ENCODE assay signal across 14 cellular contexts in the genomic region with DNA sequence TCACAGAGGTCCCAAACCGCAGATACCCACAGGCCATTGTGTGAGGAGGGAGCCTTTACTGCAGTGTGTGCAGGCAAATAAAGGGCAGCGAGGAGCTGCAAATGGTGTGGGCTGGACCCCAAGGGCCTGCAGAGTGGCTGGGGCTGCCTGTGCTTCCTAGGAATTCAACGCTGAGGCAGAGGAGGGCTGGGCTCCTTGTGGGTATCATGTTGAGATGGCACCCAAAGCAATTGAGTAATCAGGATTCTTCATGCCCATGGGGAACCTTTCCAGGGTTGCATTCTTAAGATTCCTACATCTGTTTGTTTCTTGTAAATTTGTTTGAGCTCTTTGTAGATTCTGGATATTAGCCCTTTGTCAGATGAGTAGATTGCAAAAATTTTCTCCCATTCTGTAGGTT.
DNase-seq lines count a peak whose midpoint lies in the region; ATAC-seq and TF ChIP-seq lines count a peak whose summit lies in the region.
"Had no signal": no experiment of that assay in that cellular context is flagged by ENCODE, and none has a peak within 500 bp of the region (broad histone marks: within the 10 kb centered on the region; RNA-seq: fewer than 3 reads in every experiment).

No MANE protein-coding gene starts in this region.

- H3K4me1 Mint-ChIP-seq in H9, result peaks cover 14% of the 10 kb centered on the region in 2 experiments
- H3K4me1 Mint-ChIP-seq in WTC11, result peaks cover 22% of the 10 kb centered on the region

- intact Hi-C loops in heart left ventricle (cut with DNase I), result no loop called here

- no peak overlapping the region for H3K9ac ChIP-seq in H9 (ENCODE audit: extremely low read depth, insufficient read length, low read length)

- H2AFZ ChIP-seq in H9 (ENCODE audit: low read length), result peak overlapping the region; percentile 48

- H3K36me3 ChIP-seq in upper lobe of left lung, result no peaks in the 10 kb centered on the region
- H3K36me3 ChIP-seq in heart left ventricle, result no peaks in the 10 kb centered on the region
- H3K36me3 ChIP-seq in Peyer's patch, result no peaks in the 10 kb centered on the region

- H2BK20ac ChIP-seq in H9 (ENCODE audit: low read depth, low read length, poor library complexity, severe bottlenecking), result no peak overlapping the region

- no peak overlapping the region for H2BK5ac ChIP-seq in H9 (ENCODE audit: insufficient read length, low read length)

- no CpG with 5 or more reads among the region's 3 CpGs for WGBS in H9 (ENCODE audit: extremely low coverage, insufficient read length, low lambda C conversion rate)
- WGBS in upper lobe of left lung, 2 donors, result 85 to 95% methylated on average over 2 to 3 of the region's 3 CpGs
- 94 to 100% (median 97%) methylated on average over 3 of the region's 3 CpGs for WGBS in heart left ventricle, 4 donors

- no peaks in the 10 kb centered on the region for H3K27me3 Mint-ChIP-seq in H9 (ENCODE audit: low read depth)
- no peaks in the 10 kb centered on the region for H3K27me3 Mint-ChIP-seq in WTC11 (ENCODE audit: low read depth)

- no peak overlapping the region for H3K14ac ChIP-seq in H9 (ENCODE audit: insufficient read depth, low read length)

- no peak overlapping the region for H4K91ac ChIP-seq in H9 (ENCODE audit: insufficient read length, low read depth, low read length)

- no peak for TF ChIP-seq POLR2A in upper lobe of left lung (IDR thresholded peaks at IDR 0.05)
- TF ChIP-seq POLR2A in heart left ventricle (IDR thresholded peaks at IDR 0.05), result no peak
- TF ChIP-seq POLR2A in Peyer's patch (IDR thresholded peaks at IDR 0.05), result no peak

- H3K4me3 ChIP-seq in upper lobe of left lung (no peak overlapping the region), heart left ventricle (no peak overlapping the region), Peyer's patch (no peak overlapping the region)
- H3K4me3 ChIP-seq: SK-N-MC, smooth muscle cell had no signal

- H3K4me3 Mint-ChIP-seq in H9 (no peak overlapping the region), WTC11 (no peak overlapping the region)

- no peak overlapping the region for H3K4ac ChIP-seq in H9 (ENCODE audit: low read depth, low read length)

- no peak overlapping the region for H3K23ac ChIP-seq in H9 (ENCODE audit: insufficient read length, low read depth, low read length)

- H3K4me2 ChIP-seq in H9 (ENCODE audit: insufficient read depth, insufficient read length, low read length), result no peak overlapping the region
- H3K4me2 ChIP-seq: smooth muscle cell had no signal

- no peak overlapping the region for H4K5ac ChIP-seq in H9 (ENCODE audit: insufficient read length, low read depth, low read length)

- H3K4me1 ChIP-seq in H9 (ENCODE audit: insufficient read depth, low read length), result peaks cover 1% of the 10 kb centered on the region; the same call in 1 of the 2 replicates
- peaks cover 0 to 2% (median 0%) of the 10 kb centered on the region in 4 donors for H3K4me1 ChIP-seq in upper lobe of left lung
- H3K4me1 ChIP-seq in heart left ventricle, result no peaks in the 10 kb centered on the region
- no peaks in the 10 kb centered on the region for H3K4me1 ChIP-seq in Peyer's patch

- H2BK120ac ChIP-seq in H9 (ENCODE audit: low read depth, low read length, poor library complexity, severe bottlenecking), result no peak overlapping the region

- no peak overlapping the region for H3K56ac ChIP-seq in H9 (ENCODE audit: insufficient read length, low read depth, low read length)

- peaks cover 2 to 5% of the 10 kb centered on the region in 2 experiments; a peak in 2 of 5 replicates for H3K9me3 Mint-ChIP-seq in H9
- peaks cover 4% of the 10 kb centered on the region for H3K9me3 Mint-ChIP-seq in WTC11

- H3K36me3 Mint-ChIP-seq in H9 (ENCODE audit: insufficient read depth in 1 of 3, low read depth in 3 of 3), result peaks cover 0 to 4% (median 0%) of the 10 kb centered on the region in 3 experiments; a peak in 2 of 7 replicates
- H3K36me3 Mint-ChIP-seq in WTC11, result peaks cover 2% of the 10 kb centered on the region; the same call in 1 of the 2 replicates

- no peaks in the 10 kb centered on the region for H3K23me2 ChIP-seq in H9 (ENCODE audit: insufficient read length, low read depth, low read length, poor library complexity, severe bottlenecking)

- H3K27ac Mint-ChIP-seq in H9 (no peak overlapping the region), WTC11 (no peak overlapping the region)

- H3K18ac ChIP-seq in H9 (ENCODE audit: insufficient read length, low read depth, low read length), result no peak overlapping the region

- DNase-seq in H9 (no peak), WTC11 (ENCODE audit: low spot score) (no peak), foreskin melanocyte (peak; percentile 80), upper lobe of left lung (peak in 1 of 2 donors; percentile 19), heart left ventricle (no peak), Peyer's patch (no peak), NCI-H1092 treated with DMSO at 0.1 percent for 48 hours (lab: John Stamatoyannopoulos, UW) (no peak)
- DNase-seq in stimulated activated CD4-positive, alpha-beta T cell treated with anti-CD3 and anti-CD28 coated beads, Interleukin-4, amount 100 ng/mL, for 1 hour, result no peak
- DNase-seq: dermis blood vessel endothelial cell, KBM-7, kidney, NCI-H2029 treated with DMSO at 0.1 percent for 48 hours had no signal

- no peak overlapping the region for H3T11ph ChIP-seq in H9 (ENCODE audit: low read length)

- H3K27ac ChIP-seq in H9 (ENCODE audit: insufficient read length, low read depth, low read length) (no peak overlapping the region), upper lobe of left lung (no peak overlapping the region), heart left ventricle (no peak overlapping the region), Peyer's patch (no peak overlapping the region)
- H3K27ac ChIP-seq: SK-N-MC had no signal

- no peak for TF ChIP-seq EP300 in upper lobe of left lung (IDR thresholded peaks at IDR 0.05)

- no peaks in the 10 kb centered on the region for H3K79me1 ChIP-seq in H9 (ENCODE audit: insufficient read depth, low read depth, low read length, poor library complexity, severe bottlenecking)

- H3K79me2 ChIP-seq in H9 (ENCODE audit: insufficient read depth, low read length), result no peaks in the 10 kb centered on the region

- no peaks in the 10 kb centered on the region for H4K20me1 ChIP-seq in H9 (ENCODE audit: control insufficient read depth, insufficient read depth, insufficient read length)

- H2AK5ac ChIP-seq in H9 (ENCODE audit: insufficient read length, low read length), result no peak overlapping the region

- ATAC-seq in WTC11 (peak; percentile 81), upper lobe of left lung (ENCODE audit: low FRiP score in 2 of 2) (peak; percentile 41 to 84), heart left ventricle (no peak)

- POLR2A ChIA-PET in WTC11 (lab: Charles Lee), result no interaction called here

- no peak overlapping the region for H2BK12ac ChIP-seq in H9 (ENCODE audit: insufficient read length, low read depth, low read length)

- H3K27me3 ChIP-seq in H9 (ENCODE audit: insufficient read depth, low read length), result no peaks in the 10 kb centered on the region
- H3K27me3 ChIP-seq in upper lobe of left lung, result no peaks in the 10 kb centered on the region
- no peaks in the 10 kb centered on the region for H3K27me3 ChIP-seq in heart left ventricle
- no peaks in the 10 kb centered on the region for H3K27me3 ChIP-seq in Peyer's patch

- H3K9me3 ChIP-seq in H9 (ENCODE audit: control insufficient read depth, low read depth, low read length) (no peaks in the 10 kb centered on the region), upper lobe of left lung (no peaks in the 10 kb centered on the region), heart left ventricle (no peaks in the 10 kb centered on the region), Peyer's patch (no peaks in the 10 kb centered on the region)

- H4K8ac ChIP-seq in H9 (replicated peaks; ENCODE audit: insufficient read length, low read depth, low read length), result no peak overlapping the region

- CTCF ChIA-PET in WTC11 (lab: Charles Lee), result interaction anchor here (0.8 kb wide), 1 partner anchor 14 kb away, joined by 4 read pairs; no protein-coding TSS in a partner anchor

- H2BK15ac ChIP-seq in H9 (ENCODE audit: low read depth, low read length), result no peak overlapping the region

- TF ChIP-seq CTCF in H9 (conservative IDR thresholded peaks at IDR 0.05), result no peak
- no peak for TF ChIP-seq CTCF in WTC11 (IDR thresholded peaks at IDR 0.05)
- TF ChIP-seq CTCF in upper lobe of left lung (IDR thresholded peaks at IDR 0.05), result no peak
- no peak for TF ChIP-seq CTCF in heart left ventricle (IDR thresholded peaks at IDR 0.05)
- no peak for TF ChIP-seq CTCF in Peyer's patch (IDR thresholded peaks at IDR 0.05)

TF ChIP-seq in WTC11, 78 proteins besides CTCF, POLR2A, EP300 and RAD21 (continues in another document):
- no peak for TF ChIP-seq KAT7 (CRISPR knock-in tag; IDR thresholded peaks at IDR 0.05; ENCODE audit: borderline replicate concordance)
- no peak for TF ChIP-seq MYBL2 (CRISPR knock-in tag; IDR thresholded peaks at IDR 0.05)
- TF ChIP-seq, protein P1, sequence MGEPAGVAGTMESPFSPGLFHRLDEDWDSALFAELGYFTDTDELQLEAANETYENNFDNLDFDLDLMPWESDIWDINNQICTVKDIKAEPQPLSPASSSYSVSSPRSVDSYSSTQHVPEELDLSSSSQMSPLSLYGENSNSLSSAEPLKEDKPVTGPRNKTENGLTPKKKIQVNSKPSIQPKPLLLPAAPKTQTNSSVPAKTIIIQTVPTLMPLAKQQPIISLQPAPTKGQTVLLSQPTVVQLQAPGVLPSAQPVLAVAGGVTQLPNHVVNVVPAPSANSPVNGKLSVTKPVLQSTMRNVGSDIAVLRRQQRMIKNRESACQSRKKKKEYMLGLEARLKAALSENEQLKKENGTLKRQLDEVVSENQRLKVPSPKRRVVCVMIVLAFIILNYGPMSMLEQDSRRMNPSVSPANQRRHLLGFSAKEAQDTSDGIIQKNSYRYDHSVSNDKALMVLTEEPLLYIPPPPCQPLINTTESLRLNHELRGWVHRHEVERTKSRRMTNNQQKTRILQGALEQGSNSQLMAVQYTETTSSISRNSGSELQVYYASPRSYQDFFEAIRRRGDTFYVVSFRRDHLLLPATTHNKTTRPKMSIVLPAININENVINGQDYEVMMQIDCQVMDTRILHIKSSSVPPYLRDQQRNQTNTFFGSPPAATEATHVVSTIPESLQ (CRISPR knock-in tag; IDR thresholded peaks at IDR 0.05), result no peak
- no peak for TF ChIP-seq JUN (CRISPR knock-in tag; IDR thresholded peaks at IDR 0.05)

Comparison
In these comparisons a context has a peak if more than half of its experiments do, and no peak if none do; other contexts are left out.
1. ATAC-seq: peak in WTC11 (single experiment) and upper lobe of left lung (2 of 2); none in heart left ventricle (0 of 4).